In the genomic region with DNA sequence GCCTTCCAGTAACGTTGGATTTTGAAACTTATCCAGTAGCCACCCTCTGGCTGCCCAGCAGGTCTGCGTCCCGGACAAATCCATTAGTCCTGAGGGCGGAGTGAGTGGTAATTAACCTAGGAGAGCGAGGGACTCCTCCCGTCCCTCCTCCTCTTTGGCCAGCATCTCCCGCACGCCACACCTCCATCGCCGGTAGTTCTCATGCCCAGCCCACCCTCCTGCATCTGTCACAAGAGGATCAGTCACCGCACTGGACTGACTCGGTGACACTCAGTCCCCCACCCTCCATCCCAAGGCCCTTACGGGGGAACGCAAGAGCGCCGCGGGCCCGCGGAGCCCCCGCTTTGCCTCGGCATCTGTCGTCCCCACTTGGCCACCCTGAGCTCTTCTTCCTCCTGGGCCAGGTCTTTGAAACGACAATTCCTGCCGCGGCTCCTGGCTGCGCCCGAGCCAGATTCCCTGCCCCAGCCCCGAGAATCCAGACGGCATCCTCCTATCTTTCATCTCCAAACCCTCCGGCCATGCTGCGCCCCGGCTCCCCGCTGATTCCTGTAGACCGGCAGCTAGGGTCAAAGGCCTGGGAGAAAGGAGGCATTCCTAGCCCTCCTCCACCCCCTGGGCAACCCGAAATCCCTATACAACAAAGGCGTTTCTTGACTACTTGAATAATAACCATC, we compare ENCODE assay signal across 15 cellular contexts.
A peak's percentile ranks its signal among the peaks of the same experiment; 100 is the strongest.
DNase-seq lines count a peak whose midpoint lies in the region; ATAC-seq, FAIRE-seq and TF ChIP-seq lines count a peak whose summit lies in the region.
"Had no signal": no experiment of that assay in that cellular context is flagged by ENCODE, and none has a peak within 500 bp of the region (broad histone marks: within the 10 kb centered on the region; RNA-seq: fewer than 3 reads in every experiment).

No MANE protein-coding gene starts in this region.

- no peaks in the 10 kb centered on the region for H3K9me3 Mint-ChIP-seq in activated CD4-positive, alpha-beta T cell treated with anti-CD3 and anti-CD28 coated beads, Interleukin-2, amount 10 ng/mL, durations not matched to agents 24 days and 14 days
- no peaks in the 10 kb centered on the region for H3K9me3 Mint-ChIP-seq in type B pancreatic cell

- intact Hi-C loops in activated CD4-positive, alpha-beta T cell treated with anti-CD3 and anti-CD28 coated beads, Interleukin-2, amount 10 ng/mL, durations not matched to agents 24 days and 14 days (cut with micrococcal nuclease), result no loop called here
- intact Hi-C loops in Right ventricle myocardium inferior (cut with DNase I), result no loop called here

- H3K36me3 Mint-ChIP-seq in activated CD4-positive, alpha-beta T cell treated with anti-CD3 and anti-CD28 coated beads, Interleukin-2, amount 10 ng/mL, durations not matched to agents 24 days and 14 days (ENCODE audit: low read depth), result no peaks in the 10 kb centered on the region
- H3K36me3 Mint-ChIP-seq in type B pancreatic cell (peaks cover 4% of the 10 kb centered on the region), T-helper 17 cell (ENCODE audit: low read depth) (no peaks in the 10 kb centered on the region)

- DNase-seq in activated CD4-positive, alpha-beta T cell treated with anti-CD3 and anti-CD28 coated beads, Interleukin-2, amount 10 ng/mL, durations not matched to agents 24 days and 14 days, result peak; percentile 35
- no peak for DNase-seq in activated CD4-positive, alpha-beta T cell treated with anti-CD3 and anti-CD28 coated beads, Interleukin-2, amount 50 U/mL, for 1 hour
- DNase-seq in bronchial epithelial cell (ENCODE audit: low read depth) (no peak), iPS-NIHi7 (ENCODE audit: extremely low spot score) (peak; percentile 81), type B pancreatic cell (ENCODE audit: extremely low spot score, unreplicated experiment) (no peak), T-helper 17 cell (no peak), Right ventricle myocardium inferior (ENCODE audit: missing footprints) (no peak), amniotic stem cell (lab: John Stamatoyannopoulos, UW) (no peak)
- DNase-seq: activated CD8-positive, alpha-beta memory T cell treated with anti-CD3 and anti-CD28 coated beads for 24 hours; GDM1; left lung; NCI-H1436; PC-9; substantia nigra had no signal

- TF ChIP-seq CTCF in bronchial epithelial cell (IDR thresholded peaks at IDR 0.05; ENCODE audit: insufficient read depth, low read length, severe bottlenecking) (no peak), type B pancreatic cell (conservative IDR thresholded peaks at IDR 0.05) (no peak)

- H3K27ac Mint-ChIP-seq in activated CD4-positive, alpha-beta T cell treated with anti-CD3 and anti-CD28 coated beads, Interleukin-2, amount 10 ng/mL, durations not matched to agents 24 days and 14 days, result no peak overlapping the region
- H3K27ac Mint-ChIP-seq in type B pancreatic cell (no peak overlapping the region), T-helper 17 cell (no peak overlapping the region)

- peak overlapping the region; percentile 4 for H3K4me3 ChIP-seq in bronchial epithelial cell (ENCODE audit: low read depth, low read length)
- H3K4me3 ChIP-seq: BLaER1, left lung, PC-9 had no signal

- peaks cover 3% of the 10 kb centered on the region for H3K4me1 Mint-ChIP-seq in activated CD4-positive, alpha-beta T cell treated with anti-CD3 and anti-CD28 coated beads, Interleukin-2, amount 10 ng/mL, durations not matched to agents 24 days and 14 days
- H3K4me1 Mint-ChIP-seq in type B pancreatic cell (ENCODE audit: unreplicated experiment), result peaks cover 9% of the 10 kb centered on the region
- peaks cover 2% of the 10 kb centered on the region for H3K4me1 Mint-ChIP-seq in T-helper 17 cell

- peaks cover 3% of the 10 kb centered on the region for H3K27me3 ChIP-seq in bronchial epithelial cell (ENCODE audit: control insufficient read depth, insufficient read depth, low read length)
- H3K27me3 ChIP-seq: BLaER1 had no signal

- FAIRE-seq in bronchial epithelial cell (lab: Jason Lieb, UNC), result no peak

- H3K4me3 Mint-ChIP-seq in activated CD4-positive, alpha-beta T cell treated with anti-CD3 and anti-CD28 coated beads, Interleukin-2, amount 10 ng/mL, durations not matched to agents 24 days and 14 days, result no peak overlapping the region
- peak overlapping the region; percentile 82 for H3K4me3 Mint-ChIP-seq in type B pancreatic cell
- H3K4me3 Mint-ChIP-seq in T-helper 17 cell, result no peak overlapping the region

- peaks cover 31% of the 10 kb centered on the region for H3K27me3 Mint-ChIP-seq in activated CD4-positive, alpha-beta T cell treated with anti-CD3 and anti-CD28 coated beads, Interleukin-2, amount 10 ng/mL, durations not matched to agents 24 days and 14 days
- H3K27me3 Mint-ChIP-seq in type B pancreatic cell (peaks cover 26% of the 10 kb centered on the region), T-helper 17 cell (peaks cover 20% of the 10 kb centered on the region)

- no peaks in the 10 kb centered on the region for H3K9me3 ChIP-seq in T-helper 17 cell (ENCODE audit: control insufficient read depth, low read length, poor library complexity, severe bottlenecking)
- H3K9me3 ChIP-seq: BLaER1, left lung had no signal

- ATAC-seq in T-helper 17 cell (no peak), Right ventricle myocardium inferior (no peak)
- ATAC-seq: left lung had no signal

- no peaks in the 10 kb centered on the region for H3K36me3 ChIP-seq in bronchial epithelial cell (ENCODE audit: control insufficient read depth, insufficient read depth, low read length)

Comparison
In these comparisons a context has a peak if more than half of its experiments do, and no peak if none do; other contexts are left out.
1. DNase-seq: peak in activated CD4-positive, alpha-beta T cell treated with anti-CD3 and anti-CD28 coated beads, Interleukin-2, amount 10 ng/mL, durations not matched to agents 24 days and 14 days (single experiment) and iPS-NIHi7 (single experiment); none in activated CD4-positive, alpha-beta T cell treated with anti-CD3 and anti-CD28 coated beads, Interleukin-2, amount 50 U/mL, for 1 hour (single experiment), bronchial epithelial cell (single experiment), type B pancreatic cell (single experiment), T-helper 17 cell (0 of 3), Right ventricle myocardium inferior (single experiment) and amniotic stem cell (single experiment).